2 cellular contexts compared by ENCODE assay signal in the genomic region with DNA sequence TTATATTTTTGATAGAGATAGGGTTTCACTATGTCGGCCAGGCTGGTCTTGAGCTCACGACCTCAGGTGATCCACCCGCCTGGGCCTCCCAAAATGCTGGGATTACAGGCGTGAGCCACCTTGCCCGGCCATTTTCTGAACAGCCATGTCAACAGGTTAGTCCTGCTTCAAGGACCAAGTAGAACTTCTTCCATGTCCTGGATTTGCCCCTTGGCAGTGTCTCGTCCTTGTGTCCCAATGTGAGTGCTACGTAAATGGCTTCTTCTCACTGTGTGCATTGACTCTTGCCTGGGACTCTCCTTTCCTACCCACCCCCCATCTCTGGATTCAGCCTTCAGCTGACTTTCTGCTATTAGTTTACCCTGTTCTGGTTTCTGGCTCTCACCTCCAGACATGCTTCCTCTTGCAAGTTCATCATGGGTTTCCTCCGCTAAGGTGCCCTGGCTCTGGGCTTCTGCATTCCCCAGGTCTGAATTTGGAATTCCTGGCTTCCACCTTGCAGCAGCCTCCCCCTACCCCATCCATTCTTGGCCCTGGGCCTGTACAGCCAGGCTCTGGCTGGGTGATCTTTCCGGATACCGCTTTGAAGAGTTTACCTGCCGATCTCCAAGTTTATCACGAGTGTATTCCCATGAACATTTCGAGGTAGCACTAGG.
A peak's percentile ranks its signal among the peaks of the same experiment; 100 is the strongest.
TF ChIP-seq lines count a peak whose summit lies in the region.

No MANE protein-coding gene starts in this region.

TF ChIP-seq in HEK293, 187 proteins besides CTCF, POLR2A, EP300 and RAD21:
- TF ChIP-seq SCRT2 (tag by site-specific recombination; IDR thresholded peaks at IDR 0.05) (peak; percentile 53; the same call in 1 of the 2 replicates), SP2 (tag by site-specific recombination; IDR thresholded peaks at IDR 0.05) (no peak)

TF ChIP-seq in HepG2, 621 proteins besides CTCF, POLR2A, EP300 and RAD21:
- TF ChIP-seq MAZ (IDR thresholded peaks at IDR 0.05; ENCODE audit: borderline replicate concordance, low read depth, low read length) (no peak), MAZ (CRISPR knock-in tag; IDR thresholded peaks at IDR 0.05; ENCODE audit: low read depth) (no peak), NR2F2 (IDR thresholded peaks at IDR 0.05; ENCODE audit: borderline replicate concordance, low read depth) (no peak), TMF1 (CRISPR knock-in tag; IDR thresholded peaks at IDR 0.05; ENCODE audit: low read depth) (no peak)
- TF ChIP-seq, protein P1, sequence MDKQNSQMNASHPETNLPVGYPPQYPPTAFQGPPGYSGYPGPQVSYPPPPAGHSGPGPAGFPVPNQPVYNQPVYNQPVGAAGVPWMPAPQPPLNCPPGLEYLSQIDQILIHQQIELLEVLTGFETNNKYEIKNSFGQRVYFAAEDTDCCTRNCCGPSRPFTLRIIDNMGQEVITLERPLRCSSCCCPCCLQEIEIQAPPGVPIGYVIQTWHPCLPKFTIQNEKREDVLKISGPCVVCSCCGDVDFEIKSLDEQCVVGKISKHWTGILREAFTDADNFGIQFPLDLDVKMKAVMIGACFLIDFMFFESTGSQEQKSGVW (CRISPR knock-in tag; IDR thresholded peaks at IDR 0.05; ENCODE audit: borderline replicate concordance): no peak
- TF ChIP-seq, protein P2, sequence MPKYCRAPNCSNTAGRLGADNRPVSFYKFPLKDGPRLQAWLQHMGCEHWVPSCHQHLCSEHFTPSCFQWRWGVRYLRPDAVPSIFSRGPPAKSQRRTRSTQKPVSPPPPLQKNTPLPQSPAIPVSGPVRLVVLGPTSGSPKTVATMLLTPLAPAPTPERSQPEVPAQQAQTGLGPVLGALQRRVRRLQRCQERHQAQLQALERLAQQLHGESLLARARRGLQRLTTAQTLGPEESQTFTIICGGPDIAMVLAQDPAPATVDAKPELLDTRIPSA (CRISPR knock-in tag; IDR thresholded peaks at IDR 0.05; ENCODE audit: borderline replicate concordance): no peak
- TF ChIP-seq, protein P3, sequence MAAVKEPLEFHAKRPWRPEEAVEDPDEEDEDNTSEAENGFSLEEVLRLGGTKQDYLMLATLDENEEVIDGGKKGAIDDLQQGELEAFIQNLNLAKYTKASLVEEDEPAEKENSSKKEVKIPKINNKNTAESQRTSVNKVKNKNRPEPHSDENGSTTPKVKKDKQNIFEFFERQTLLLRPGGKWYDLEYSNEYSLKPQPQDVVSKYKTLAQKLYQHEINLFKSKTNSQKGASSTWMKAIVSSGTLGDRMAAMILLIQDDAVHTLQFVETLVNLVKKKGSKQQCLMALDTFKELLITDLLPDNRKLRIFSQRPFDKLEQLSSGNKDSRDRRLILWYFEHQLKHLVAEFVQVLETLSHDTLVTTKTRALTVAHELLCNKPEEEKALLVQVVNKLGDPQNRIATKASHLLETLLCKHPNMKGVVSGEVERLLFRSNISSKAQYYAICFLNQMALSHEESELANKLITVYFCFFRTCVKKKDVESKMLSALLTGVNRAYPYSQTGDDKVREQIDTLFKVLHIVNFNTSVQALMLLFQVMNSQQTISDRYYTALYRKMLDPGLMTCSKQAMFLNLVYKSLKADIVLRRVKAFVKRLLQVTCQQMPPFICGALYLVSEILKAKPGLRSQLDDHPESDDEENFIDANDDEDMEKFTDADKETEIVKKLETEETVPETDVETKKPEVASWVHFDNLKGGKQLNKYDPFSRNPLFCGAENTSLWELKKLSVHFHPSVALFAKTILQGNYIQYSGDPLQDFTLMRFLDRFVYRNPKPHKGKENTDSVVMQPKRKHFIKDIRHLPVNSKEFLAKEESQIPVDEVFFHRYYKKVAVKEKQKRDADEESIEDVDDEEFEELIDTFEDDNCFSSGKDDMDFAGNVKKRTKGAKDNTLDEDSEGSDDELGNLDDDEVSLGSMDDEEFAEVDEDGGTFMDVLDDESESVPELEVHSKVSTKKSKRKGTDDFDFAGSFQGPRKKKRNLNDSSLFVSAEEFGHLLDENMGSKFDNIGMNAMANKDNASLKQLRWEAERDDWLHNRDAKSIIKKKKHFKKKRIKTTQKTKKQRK (IDR thresholded peaks at IDR 0.05; ENCODE audit: low read length): no peak
